8 cellular contexts compared by ENCODE assay signal in the genomic region with DNA sequence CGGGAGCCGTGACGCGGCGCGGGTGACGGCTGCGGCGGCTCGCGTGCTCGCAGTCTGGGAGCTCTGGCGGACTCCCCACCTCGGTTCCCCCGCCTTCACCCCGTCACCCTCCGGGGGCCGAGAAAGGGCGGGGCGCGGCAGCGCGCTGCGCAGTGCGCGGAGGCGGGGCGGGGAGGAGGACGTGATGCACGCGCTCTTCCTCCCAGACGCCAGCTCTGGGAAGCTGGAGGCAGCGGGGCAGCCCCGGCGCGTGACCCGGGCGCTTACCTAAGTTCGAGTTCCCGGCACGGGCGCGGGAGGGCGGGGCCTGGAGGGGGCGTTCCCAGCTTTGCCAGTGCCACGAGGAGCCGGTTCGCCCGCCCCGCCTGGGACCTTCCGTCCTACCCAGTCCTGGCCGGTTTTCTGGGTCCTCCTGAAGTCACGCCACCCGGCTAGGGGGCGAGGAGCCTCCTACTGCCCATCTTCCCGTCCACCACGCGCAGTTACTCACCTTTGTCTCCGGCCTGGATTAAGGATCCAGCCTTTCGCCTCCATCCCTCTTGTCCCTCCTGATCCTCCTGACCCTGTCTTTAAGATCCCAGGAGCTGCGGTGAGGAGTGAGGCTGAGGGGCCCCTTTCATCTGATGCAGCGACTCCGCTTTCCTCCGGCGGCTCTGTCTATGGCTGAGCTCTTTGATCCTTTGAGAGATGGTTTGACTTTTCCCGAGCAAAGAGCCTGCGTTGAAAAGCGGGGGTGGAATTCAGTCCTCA. TPM values are rescaled to one million over a fixed set of nuclear protein-coding genes. Genes with fewer than 3 reads are reported as not detected.
DNase-seq lines count a peak whose midpoint lies in the region; ATAC-seq and TF ChIP-seq lines count a peak whose summit lies in the region.

No MANE protein-coding gene starts in this region.

- peaks cover 0 to 6% of the 10 kb centered on the region in 2 donors for H3K36me3 ChIP-seq in left lung

- ATAC-seq in GM19351 (IDR thresholded peaks at IDR 0.05; ENCODE audit: unreplicated experiment) (peak; percentile 67), HG03520 (IDR thresholded peaks at IDR 0.05; ENCODE audit: unreplicated experiment) (peak; percentile 69), left lung (peak; percentile 95)

- peaks cover 17 to 33% of the 10 kb centered on the region in 2 donors for H3K4me1 ChIP-seq in left lung

- H3K4me3 ChIP-seq in left lung = peak overlapping the region; percentile 69 to 77

- DNase-seq in C1 segment of cervical spinal cord (lab: John Stamatoyannopoulos, UW) (peak; percentile 84 to 99 (median 93)), NCI-H526 treated with DMSO at 0.1 percent for 48 hours (lab: John Stamatoyannopoulos, UW) (peak; percentile 99), dedifferentiated amniotic fluid mesenchymal stem cell (ENCODE audit: extremely low spot score) (peak; percentile 91), left lung (peak; percentile 99 to 100)
- peak; percentile 98 for DNase-seq in activated CD4-positive, alpha-beta T cell treated with anti-CD3 and anti-CD28 coated beads, Interleukin-2, amount 50 U/mL, for 1 hour
- peak; percentile 99 for DNase-seq in stimulated activated CD4-positive, alpha-beta T cell treated with anti-CD3 and anti-CD28 coated beads, Interleukin-2, amount 100 ng/mL, for 4 hours (ENCODE audit: low read depth)

- intact Hi-C loops in left lung (cut with DNase I) = no loop called here

- no peaks in the 10 kb centered on the region for H3K27me3 ChIP-seq in left lung

- H3K27ac ChIP-seq in left lung = peak overlapping the region; percentile 98

- no peaks in the 10 kb centered on the region for H3K9me3 ChIP-seq in left lung

- no peak for TF ChIP-seq CTCF in left lung (IDR thresholded peaks at IDR 0.05)

RNA-seq across cellular contexts. Expression of a gene that starts 0.4 kb away (rescaled TPM):
- 100 to 1,000 TPM in 1 of 2 donors, 10 to 100 TPM in 1; 98.1 to 425 TPM for total RNA-seq in left lung

Comparison
In these comparisons a context has a peak if more than half of its experiments do, and no peak if none do; other contexts are left out.
1. Peak in every context shown above with its lines: DNase-seq, ATAC-seq, H3K4me3 ChIP-seq and H3K27ac ChIP-seq.